19 cellular contexts compared by ENCODE assay signal in the genomic region with DNA sequence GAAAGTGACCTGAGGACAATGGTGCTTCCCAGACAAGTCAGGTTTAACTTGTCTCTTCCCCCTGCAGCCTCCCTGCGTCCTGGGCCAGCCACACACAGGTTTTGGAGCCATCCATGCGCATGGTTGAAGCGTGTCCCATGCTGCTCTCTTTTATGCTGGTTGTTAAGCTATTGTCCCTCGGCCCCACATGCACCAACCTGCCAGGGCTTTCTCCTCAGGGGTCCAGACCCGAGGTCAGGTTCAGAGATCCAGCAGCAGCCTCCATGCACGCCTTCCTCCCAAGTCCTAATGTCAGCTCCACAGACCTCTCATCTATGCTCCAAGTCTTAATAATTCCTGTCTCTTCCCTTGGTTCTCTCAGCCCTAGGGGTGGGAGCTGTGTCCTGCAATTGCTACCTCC. TPM values are rescaled to one million over a fixed set of nuclear protein-coding genes. Genes with fewer than 3 reads are reported as not detected.
DNase-seq lines count a peak whose midpoint lies in the region; ATAC-seq and TF ChIP-seq lines count a peak whose summit lies in the region.
"Had no signal": no experiment of that assay in that cellular context is flagged by ENCODE, and none has a peak within 500 bp of the region (broad histone marks: within the 10 kb centered on the region; RNA-seq: fewer than 3 reads in every experiment).

No MANE protein-coding gene starts in this region.

- no peak overlapping the region for H3K4me3 ChIP-seq in H7 (ENCODE audit: insufficient read depth, low read depth, low read length)
- no peak overlapping the region for H3K4me3 ChIP-seq in smooth muscle cell
- H3K4me3 ChIP-seq: GM23248 had no signal

- H3K36me3 Mint-ChIP-seq in WTC11 (no peaks in the 10 kb centered on the region), nephron progenitor cell (ENCODE audit: low read depth) (no peaks in the 10 kb centered on the region)
- H3K36me3 Mint-ChIP-seq: CD14-positive monocyte had no signal

- H3F3A ChIP-seq in smooth muscle cell (ENCODE audit: low read depth) = peaks cover 25% of the 10 kb centered on the region

- peaks cover 3% of the 10 kb centered on the region for H3K27me3 ChIP-seq in H7 (ENCODE audit: control insufficient read depth, insufficient read depth, low read length)
- no peaks in the 10 kb centered on the region for H3K27me3 ChIP-seq in smooth muscle cell (ENCODE audit: low read depth)

- peaks cover 45% of the 10 kb centered on the region for H3K4me1 ChIP-seq in smooth muscle cell (ENCODE audit: low read depth)

- no peaks in the 10 kb centered on the region for H4K20me1 ChIP-seq in smooth muscle cell (ENCODE audit: low read depth)

- no peak overlapping the region for H3K27ac Mint-ChIP-seq in WTC11
- no peak overlapping the region for H3K27ac Mint-ChIP-seq in nephron progenitor cell

- H3K4me1 Mint-ChIP-seq in WTC11 (peaks cover 67% of the 10 kb centered on the region), nephron progenitor cell (peaks cover 71% of the 10 kb centered on the region)

- H3K9ac ChIP-seq in smooth muscle cell (ENCODE audit: low read depth) = no peak overlapping the region
- H3K9ac ChIP-seq: GM23248, SK-N-SH had no signal

- no peaks in the 10 kb centered on the region for H3K79me2 ChIP-seq in smooth muscle cell (ENCODE audit: low read depth)

- H3K27me3 Mint-ChIP-seq in WTC11 (ENCODE audit: low read depth) = peaks cover 42% of the 10 kb centered on the region
- H3K27me3 Mint-ChIP-seq in nephron progenitor cell (ENCODE audit: low read depth, poor library complexity) = peaks cover 9% of the 10 kb centered on the region

- no peak for TF ChIP-seq CTCF in WTC11 (IDR thresholded peaks at IDR 0.05)
- no peak for TF ChIP-seq CTCF in nephron progenitor cell (IDR thresholded peaks at IDR 0.05)
- TF ChIP-seq CTCF in smooth muscle cell (IDR thresholded peaks at IDR 0.05; ENCODE audit: borderline replicate concordance, insufficient read depth, poor library complexity, severe bottlenecking) = no peak

- no peak overlapping the region for H3K4me3 Mint-ChIP-seq in WTC11
- H3K4me3 Mint-ChIP-seq in nephron progenitor cell = peak overlapping the region; percentile 40

- no peaks in the 10 kb centered on the region for H3K9me3 ChIP-seq in smooth muscle cell (replicated peaks; ENCODE audit: low read depth)
- H3K9me3 ChIP-seq: SK-N-SH had no signal

- peak overlapping the region; percentile 74 for H3K4me2 ChIP-seq in smooth muscle cell
- H3K4me2 ChIP-seq: SK-N-SH had no signal

- POLR2A ChIA-PET in WTC11 (lab: Charles Lee) = interaction anchor here (0.7 kb wide), 1 partner anchor 10 kb away, joined by 3 read pairs; no protein-coding TSS in a partner anchor

- WGBS in smooth muscle cell (ENCODE audit: low lambda C conversion rate) = 87% methylated on average over 6 of the region's 6 CpGs

- CTCF ChIA-PET in WTC11 (lab: Charles Lee) = interaction anchor here (0.9 to 1.3 kb wide), 4 partner anchors 9 to 217 kb away, joined by 3 to 5 read pairs (median 4); no protein-coding TSS in a partner anchor

- H3K9me3 Mint-ChIP-seq in WTC11 = no peaks in the 10 kb centered on the region
- no peaks in the 10 kb centered on the region for H3K9me3 Mint-ChIP-seq in nephron progenitor cell

- H3K27ac ChIP-seq in smooth muscle cell (ENCODE audit: low read depth) = no peak overlapping the region
- H3K27ac ChIP-seq: GM23248 had no signal

- H3K36me3 ChIP-seq in H7 (replicated peaks; ENCODE audit: control insufficient read depth, insufficient read depth, low read length) (no peaks in the 10 kb centered on the region), smooth muscle cell (ENCODE audit: low read depth) (no peaks in the 10 kb centered on the region)

- ATAC-seq in WTC11 = peak; percentile 15
- no peak for ATAC-seq in GM18511 (IDR thresholded peaks at IDR 0.05; ENCODE audit: unreplicated experiment)

- DNase-seq in H7 (peak; percentile 43), WTC11 (ENCODE audit: low spot score) (no peak), nephron progenitor cell (no peak), smooth muscle cell (lab: John Stamatoyannopoulos, UW; ENCODE audit: unreplicated experiment) (no peak), AG08395 (ENCODE audit: low spot score) (no peak), DMS53 treated with DMSO at 0.1 percent for 48 hours (lab: John Stamatoyannopoulos, UW; ENCODE audit: unreplicated experiment) (no peak)
- DNase-seq: KBM-7; NCI-H1105 treated with DMSO at 0.1 percent for 48 hours; NCI-H1694; NCI-H2081 treated with DMSO at 0.1 percent for 48 hours; NCI-H748 treated with DMSO at 0.1 percent for 48 hours; NK-92 treated with Interleukin-12 subunit alpha and Interleukin-12 subunit beta, amount 100 ng/mL, for 24 hours; SHP77; SK-N-SH had no signal

- no peak overlapping the region for H2AFZ ChIP-seq in smooth muscle cell (ENCODE audit: low read depth)
- H2AFZ ChIP-seq: GM23248 had no signal

TF ChIP-seq in WTC11, 78 proteins besides CTCF, POLR2A, EP300 and RAD21 (continues in another document):
- TF ChIP-seq ZNF263 (CRISPR knock-in tag; IDR thresholded peaks at IDR 0.05; ENCODE audit: low read depth) = no peak
- TF ChIP-seq CBFB (CRISPR knock-in tag; IDR thresholded peaks at IDR 0.05; ENCODE audit: low read depth) = no peak
- TF ChIP-seq, protein P1, sequence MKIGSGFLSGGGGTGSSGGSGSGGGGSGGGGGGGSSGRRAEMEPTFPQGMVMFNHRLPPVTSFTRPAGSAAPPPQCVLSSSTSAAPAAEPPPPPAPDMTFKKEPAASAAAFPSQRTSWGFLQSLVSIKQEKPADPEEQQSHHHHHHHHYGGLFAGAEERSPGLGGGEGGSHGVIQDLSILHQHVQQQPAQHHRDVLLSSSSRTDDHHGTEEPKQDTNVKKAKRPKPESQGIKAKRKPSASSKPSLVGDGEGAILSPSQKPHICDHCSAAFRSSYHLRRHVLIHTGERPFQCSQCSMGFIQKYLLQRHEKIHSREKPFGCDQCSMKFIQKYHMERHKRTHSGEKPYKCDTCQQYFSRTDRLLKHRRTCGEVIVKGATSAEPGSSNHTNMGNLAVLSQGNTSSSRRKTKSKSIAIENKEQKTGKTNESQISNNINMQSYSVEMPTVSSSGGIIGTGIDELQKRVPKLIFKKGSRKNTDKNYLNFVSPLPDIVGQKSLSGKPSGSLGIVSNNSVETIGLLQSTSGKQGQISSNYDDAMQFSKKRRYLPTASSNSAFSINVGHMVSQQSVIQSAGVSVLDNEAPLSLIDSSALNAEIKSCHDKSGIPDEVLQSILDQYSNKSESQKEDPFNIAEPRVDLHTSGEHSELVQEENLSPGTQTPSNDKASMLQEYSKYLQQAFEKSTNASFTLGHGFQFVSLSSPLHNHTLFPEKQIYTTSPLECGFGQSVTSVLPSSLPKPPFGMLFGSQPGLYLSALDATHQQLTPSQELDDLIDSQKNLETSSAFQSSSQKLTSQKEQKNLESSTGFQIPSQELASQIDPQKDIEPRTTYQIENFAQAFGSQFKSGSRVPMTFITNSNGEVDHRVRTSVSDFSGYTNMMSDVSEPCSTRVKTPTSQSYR (CRISPR knock-in tag; IDR thresholded peaks at IDR 0.05) = no peak
- TF ChIP-seq SP1 (CRISPR knock-in tag; conservative IDR thresholded peaks at IDR 0.05) = no peak
- TF ChIP-seq, protein P2, sequence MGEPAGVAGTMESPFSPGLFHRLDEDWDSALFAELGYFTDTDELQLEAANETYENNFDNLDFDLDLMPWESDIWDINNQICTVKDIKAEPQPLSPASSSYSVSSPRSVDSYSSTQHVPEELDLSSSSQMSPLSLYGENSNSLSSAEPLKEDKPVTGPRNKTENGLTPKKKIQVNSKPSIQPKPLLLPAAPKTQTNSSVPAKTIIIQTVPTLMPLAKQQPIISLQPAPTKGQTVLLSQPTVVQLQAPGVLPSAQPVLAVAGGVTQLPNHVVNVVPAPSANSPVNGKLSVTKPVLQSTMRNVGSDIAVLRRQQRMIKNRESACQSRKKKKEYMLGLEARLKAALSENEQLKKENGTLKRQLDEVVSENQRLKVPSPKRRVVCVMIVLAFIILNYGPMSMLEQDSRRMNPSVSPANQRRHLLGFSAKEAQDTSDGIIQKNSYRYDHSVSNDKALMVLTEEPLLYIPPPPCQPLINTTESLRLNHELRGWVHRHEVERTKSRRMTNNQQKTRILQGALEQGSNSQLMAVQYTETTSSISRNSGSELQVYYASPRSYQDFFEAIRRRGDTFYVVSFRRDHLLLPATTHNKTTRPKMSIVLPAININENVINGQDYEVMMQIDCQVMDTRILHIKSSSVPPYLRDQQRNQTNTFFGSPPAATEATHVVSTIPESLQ (CRISPR knock-in tag; IDR thresholded peaks at IDR 0.05) = no peak
- TF ChIP-seq, protein P3, sequence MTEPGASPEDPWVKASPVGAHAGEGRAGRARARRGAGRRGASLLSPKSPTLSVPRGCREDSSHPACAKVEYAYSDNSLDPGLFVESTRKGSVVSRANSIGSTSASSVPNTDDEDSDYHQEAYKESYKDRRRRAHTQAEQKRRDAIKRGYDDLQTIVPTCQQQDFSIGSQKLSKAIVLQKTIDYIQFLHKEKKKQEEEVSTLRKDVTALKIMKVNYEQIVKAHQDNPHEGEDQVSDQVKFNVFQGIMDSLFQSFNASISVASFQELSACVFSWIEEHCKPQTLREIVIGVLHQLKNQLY (CRISPR knock-in tag; IDR thresholded peaks at IDR 0.05) = no peak
- TF ChIP-seq, protein P4, sequence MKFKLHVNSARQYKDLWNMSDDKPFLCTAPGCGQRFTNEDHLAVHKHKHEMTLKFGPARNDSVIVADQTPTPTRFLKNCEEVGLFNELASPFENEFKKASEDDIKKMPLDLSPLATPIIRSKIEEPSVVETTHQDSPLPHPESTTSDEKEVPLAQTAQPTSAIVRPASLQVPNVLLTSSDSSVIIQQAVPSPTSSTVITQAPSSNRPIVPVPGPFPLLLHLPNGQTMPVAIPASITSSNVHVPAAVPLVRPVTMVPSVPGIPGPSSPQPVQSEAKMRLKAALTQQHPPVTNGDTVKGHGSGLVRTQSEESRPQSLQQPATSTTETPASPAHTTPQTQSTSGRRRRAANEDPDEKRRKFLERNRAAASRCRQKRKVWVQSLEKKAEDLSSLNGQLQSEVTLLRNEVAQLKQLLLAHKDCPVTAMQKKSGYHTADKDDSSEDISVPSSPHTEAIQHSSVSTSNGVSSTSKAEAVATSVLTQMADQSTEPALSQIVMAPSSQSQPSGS (CRISPR knock-in tag; IDR thresholded peaks at IDR 0.05; ENCODE audit: borderline replicate concordance, low read depth) = no peak
- no peak for TF ChIP-seq NR2C2 (CRISPR knock-in tag; IDR thresholded peaks at IDR 0.05)
- TF ChIP-seq ZNF138 (CRISPR knock-in tag; conservative IDR thresholded peaks at IDR 0.05) = no peak

RNA-seq across cellular contexts. Expression of a gene that starts 1.6 kb away (rescaled TPM):
- 0.04 and 0.24 TPM in 2 replicates for total RNA-seq in H7 (2014; rRNA removed; shearing (Covaris generic))
- total RNA-seq in WTC11 (2021) (0.09 to 0.21 TPM (median 0.16 TPM) in 3 replicates), smooth muscle cell (0.99 and 1.5 TPM in 2 replicates)
- polyA plus RNA-seq in smooth muscle cell = 0.46 and 1.6 TPM in 2 replicates
- total RNA-seq: NCI-H460, OCI-LY7 had no signal
- polyA plus RNA-seq: CD14-positive monocyte had no signal
